Comparison of ENCODE assay signal across 22 cellular contexts in the genomic region with DNA sequence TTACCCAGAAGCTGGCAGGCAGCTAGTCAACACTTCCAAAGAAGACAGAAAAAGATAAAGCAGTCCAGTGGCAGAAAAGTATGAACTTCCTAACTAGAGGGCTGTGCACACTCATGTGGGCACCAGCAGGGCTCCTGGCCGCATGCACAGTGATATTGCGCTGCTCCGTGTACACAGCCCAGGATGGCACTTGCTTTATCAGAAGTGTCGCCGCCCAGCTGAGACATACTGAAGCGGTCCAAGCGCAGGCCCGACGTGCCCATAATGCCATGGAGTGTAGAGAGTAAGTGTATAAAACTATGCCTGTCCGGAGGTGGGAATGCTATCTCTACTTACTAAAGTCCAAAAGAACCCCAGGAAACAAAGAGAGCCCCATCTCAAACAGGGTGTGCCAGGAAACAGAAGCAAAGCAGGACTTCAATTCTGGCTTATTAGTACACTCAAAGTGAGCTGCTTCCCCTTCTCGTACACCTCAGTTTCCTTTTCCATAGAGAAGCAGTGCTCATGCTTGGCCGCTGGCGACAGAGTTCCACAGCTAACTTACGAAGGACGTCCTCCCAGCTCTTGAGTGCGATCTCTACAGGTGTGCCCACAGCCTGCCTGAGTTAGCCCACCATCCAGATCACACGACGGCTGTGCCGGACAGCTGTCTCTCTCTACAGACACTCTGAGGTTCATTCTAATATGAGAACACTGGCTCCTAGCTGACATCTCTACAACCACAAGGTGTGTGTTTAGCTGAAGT.
"Had no signal": no experiment of that assay in that cellular context is flagged by ENCODE, and none has a peak within 500 bp of the region (broad histone marks: within the 10 kb centered on the region; RNA-seq: fewer than 3 reads in every experiment).

No MANE protein-coding gene starts in this region.

- DNase-seq: activated B cell treated with CpG ODN at 0.5 μM for 24 hours; activated CD4-positive, alpha-beta memory T cell treated with anti-CD3 and anti-CD28 coated beads for 36 hours; activated CD4-positive, alpha-beta T cell treated with anti-CD3 and anti-CD28 coated beads for 36 hours; activated effector memory CD4-positive, alpha-beta T cell treated with Interleukin-2 at 50 U/mL for 16 hours; activated naive CD4-positive, alpha-beta T cell treated with anti-CD3 and anti-CD28 coated beads, Interleukin-2, amount 10 ng/mL, durations not matched to agents 7 days and 5 days; activated T-cell treated with anti-CD3 and anti-CD28 coated beads, Interleukin-2, amount 50 U/mL, for 72 hours; amygdala; foreskin fibroblast; kidney glomerular epithelial cell; sigmoid colon; stimulated activated CD4-positive, alpha-beta T cell treated with anti-CD3 and anti-CD28 coated beads, Interleukin-15, amount 100 ng/mL, for 24 hours; stimulated activated CD4-positive, alpha-beta T cell treated with anti-CD3 and anti-CD28 coated beads, Interleukin-4, amount 100 ng/mL, for 1 hour; stimulated activated naive CD4-positive, alpha-beta T cell; T-helper 1 cell; T-helper 9 cell; upper lobe of left lung had no signal

- H3K27me3 ChIP-seq: cardiac muscle cell, neutrophil, sigmoid colon, upper lobe of left lung had no signal

- H3K4me2 ChIP-seq: smooth muscle cell had no signal

- H3K4me1 ChIP-seq: parathyroid adenoma, sigmoid colon, upper lobe of left lung had no signal

- H3K4me3 ChIP-seq: cardiac muscle cell, sigmoid colon, smooth muscle cell, thoracic aorta, upper lobe of left lung had no signal

- H3K9me3 ChIP-seq: neutrophil, sigmoid colon, thoracic aorta, upper lobe of left lung had no signal

- H3K27ac ChIP-seq: cardiac muscle cell, epithelial cell of prostate, neutrophil, parathyroid adenoma, sigmoid colon, thoracic aorta, upper lobe of left lung had no signal

- ATAC-seq: activated CD4-positive, alpha-beta T cell treated with anti-CD3 and anti-CD28 coated beads for 36 hours; activated T-cell treated with anti-CD3 and anti-CD28 coated beads, Interleukin-2, amount 50 U/mL, for 72 hours had no signal

- H3K79me2 ChIP-seq: parathyroid adenoma had no signal

- H3K9ac ChIP-seq: parathyroid adenoma had no signal

- H3K36me3 ChIP-seq: cardiac muscle cell, neutrophil, sigmoid colon, thoracic aorta, upper lobe of left lung had no signal

- H2AFZ ChIP-seq: parathyroid adenoma had no signal
